ENCODE assay signal across 20 cellular contexts in genomic region chr4:167041524-167041923, GRCh38.
A peak's percentile ranks its signal among the peaks of the same experiment; 100 is the strongest.
DNase-seq lines count a peak whose midpoint lies in the region; ATAC-seq, FAIRE-seq and TF ChIP-seq lines count a peak whose summit lies in the region.
"Had no signal": no experiment of that assay in that cellular context is flagged by ENCODE, and none has a peak within 500 bp of the region (broad histone marks: within the 10 kb centered on the region; RNA-seq: fewer than 3 reads in every experiment).

No MANE protein-coding gene starts in this region.

- POLR2A ChIA-PET in GM12878 (lab: Charles Lee), result no interaction called here

- H3K4me1 ChIP-seq in GM12878 (ENCODE audit: control insufficient read depth, insufficient read depth, low read length), result no peaks in the 10 kb centered on the region
- no peaks in the 10 kb centered on the region for H3K4me1 ChIP-seq in small intestine (ENCODE audit: control insufficient read depth in 2 of 2, insufficient read depth in 1 of 2, low read depth in 1 of 2, low read length in 1 of 2)
- H3K4me1 ChIP-seq: Caco-2 had no signal

- no peaks in the 10 kb centered on the region for H3K9me3 ChIP-seq in GM12878 (replicated peaks; ENCODE audit: control insufficient read depth, insufficient read depth, low read length)
- H3K9me3 ChIP-seq in small intestine (ENCODE audit: control insufficient read depth, low read depth), result no peaks in the 10 kb centered on the region
- H3K9me3 ChIP-seq: BE2C, BLaER1, Caco-2 had no signal

- no peak for FAIRE-seq in GM12878 (lab: Jason Lieb, UNC)
- FAIRE-seq in small intestine (lab: Jason Lieb, UNC), result peak; percentile 81
- FAIRE-seq: D721Med, GM12891 had no signal

- no peaks in the 10 kb centered on the region for H3K79me2 ChIP-seq in GM12878 (ENCODE audit: control insufficient read depth, insufficient read depth, low read length)

- H3K27ac ChIP-seq in GM12878 (ENCODE audit: control insufficient read depth, insufficient read depth) (no peak overlapping the region), small intestine (ENCODE audit: low read depth in 1 of 2, low read length in 1 of 2) (no peak overlapping the region)
- H3K27ac ChIP-seq: BLaER1 had no signal

- WGBS in GM12878 (ENCODE audit: insufficient coverage, insufficient replicate concordance, low lambda C conversion rate, missing lambda C conversion rate), result 0% methylated on average over 1 of the region's 1 CpG
- 64 to 80% (median 70%) methylated on average over 1 of the region's 1 CpG for WGBS in small intestine, 3 donors

- RAD21 ChIA-PET in GM12878 (lab: Charles Lee; ENCODE audit: unreplicated experiment), result interaction anchor here (2.3 kb wide), 1 partner anchor 59 kb away, joined by 5 read pairs; no protein-coding TSS in a partner anchor

- no peak overlapping the region for H2AFZ ChIP-seq in GM12878 (ENCODE audit: control insufficient read depth, low read depth, low read length)

- no peak for TF ChIP-seq RAD21 in GM12878 (IDR thresholded peaks at IDR 0.05; ENCODE audit: insufficient read depth, low read depth, low read length)

- DNase-seq in CD1c-positive myeloid dendritic cell (ENCODE audit: extremely low spot score) (peak; percentile 7), ELR (ENCODE audit: low read depth) (peak; percentile 4), GM12878 (ENCODE audit: low read depth, low spot score) (no peak), small intestine (no peak), retina (no peak), SIG-M5 treated with dmso at 0.1 percent for 504 hours (lab: John Stamatoyannopoulos, UW; ENCODE audit: unreplicated experiment) (no peak), occipital lobe (lab: John Stamatoyannopoulos, UW) (no peak)
- DNase-seq: 8988T; ACHN; BE2C; C1 segment of cervical spinal cord; Caco-2; Calu3; CD4-positive, alpha-beta T cell; CD8-positive, alpha-beta T cell; DMS79 treated with DMSO at 0.1 percent for 48 hours; GDM1 had no signal

- in situ Hi-C loops in GM12878 (cut with MboI), result no loop called here

- no peaks in the 10 kb centered on the region for H4K20me1 ChIP-seq in GM12878 (ENCODE audit: control insufficient read depth, insufficient read depth)
- H4K20me1 ChIP-seq: BLaER1 had no signal

- no TSS peak for BruUV-seq in GM12878 (replicated peaks; lab: Mats Ljungman, UMichigan)

- no peaks in the 10 kb centered on the region for H3K36me3 ChIP-seq in GM12878 (ENCODE audit: control insufficient read depth in 2 of 2, insufficient read depth in 2 of 2, low read length in 1 of 2)
- no peaks in the 10 kb centered on the region for H3K36me3 ChIP-seq in small intestine (ENCODE audit: control insufficient read depth in 2 of 2, insufficient read depth in 2 of 2, low read length in 2 of 2)
- H3K36me3 ChIP-seq: BE2C, BLaER1 had no signal

- TF ChIP-seq EP300 in GM12878 (IDR thresholded peaks at IDR 0.05; ENCODE audit: borderline replicate concordance in 1 of 2, control insufficient read depth in 1 of 2, low read depth in 2 of 2, low read length in 2 of 2), result no peak

- ATAC-seq in GM12878, result peak; percentile 64
- ATAC-seq: CD8-positive, alpha-beta T cell had no signal

- H3K27me3 ChIP-seq in GM12878 (replicated peaks in 1 of 2; ENCODE audit: control insufficient read depth in 2 of 2, insufficient read depth in 2 of 2, low read length in 1 of 2) (no peaks in the 10 kb centered on the region), small intestine (ENCODE audit: control insufficient read depth in 2 of 2, insufficient read depth in 2 of 2, low read length in 2 of 2) (no peaks in the 10 kb centered on the region)
- H3K27me3 ChIP-seq: BE2C, BLaER1 had no signal

- H3K4me3 ChIP-seq in GM12878 (no peak overlapping the region), small intestine (ENCODE audit: low read depth in 1 of 2, low read length in 2 of 2) (no peak overlapping the region)
- H3K4me3 ChIP-seq: BLaER1 had no signal

- no peak overlapping the region for H3K4me2 ChIP-seq in GM12878 (ENCODE audit: control insufficient read depth, insufficient read depth)
- H3K4me2 ChIP-seq: BLaER1 had no signal

- SMC1A ChIA-PET in GM12878 (lab: Charles Lee; ENCODE audit: uncharacterized antibody, unreplicated experiment), result no interaction called here

- no peak overlapping the region for H3K9ac ChIP-seq in GM12878 (ENCODE audit: control insufficient read depth, insufficient read depth, low read length)
- H3K9ac ChIP-seq: BLaER1 had no signal

- CTCF ChIA-PET in GM12878 (lab: Yijun Ruan, JAX), result interaction anchor here (1.0 to 1.4 kb wide), 2 partner anchors 11 to 19 kb away, joined by 3 read pairs; no protein-coding TSS in a partner anchor

- no peak for TF ChIP-seq CTCF in GM12878 (IDR thresholded peaks at IDR 0.05 in 2 of 3, conservative IDR thresholded peaks at IDR 0.05 in 1 of 3; ENCODE audit: control insufficient read depth in 2 of 3, extremely low read depth in 1 of 3, insufficient read depth in 1 of 3, low read depth in 3 of 3, low read length in 3 of 3)

- no peak for TF ChIP-seq POLR2A in GM12878 (IDR thresholded peaks at IDR 0.05; ENCODE audit: low read depth, low read length)

- intact Hi-C loops in GM12878 (cut with micrococcal nuclease; ENCODE audit: unreplicated experiment), result no loop called here

TF ChIP-seq in GM12878, 131 proteins besides CTCF, POLR2A, EP300 and RAD21 (continues in another document):
- TF ChIP-seq KDM1A (IDR thresholded peaks at IDR 0.05; ENCODE audit: borderline replicate concordance) (no peak), POU2F2 (IDR thresholded peaks at IDR 0.05; ENCODE audit: borderline replicate concordance, low read depth, low read length) (no peak), KAT2A (conservative IDR thresholded peaks at IDR 0.05; ENCODE audit: control insufficient read depth, low read depth, low read length) (no peak), POLR2AphosphoS2 (IDR thresholded peaks at IDR 0.05; ENCODE audit: low read depth, low read length) (no peak), ZBTB11 (CRISPR knock-in tag; IDR thresholded peaks at IDR 0.05) (no peak), NR2C1 (IDR thresholded peaks at IDR 0.05) (no peak), FOXM1 (IDR thresholded peaks at IDR 0.05; ENCODE audit: low read depth, low read length) (no peak), TCF3 (IDR thresholded peaks at IDR 0.05; ENCODE audit: borderline replicate concordance, insufficient read depth, low read depth, low read length) (no peak), MLLT1 (IDR thresholded peaks at IDR 0.05) (no peak), PML (IDR thresholded peaks at IDR 0.05; ENCODE audit: low read length) (no peak)
- TF ChIP-seq, protein P1, sequence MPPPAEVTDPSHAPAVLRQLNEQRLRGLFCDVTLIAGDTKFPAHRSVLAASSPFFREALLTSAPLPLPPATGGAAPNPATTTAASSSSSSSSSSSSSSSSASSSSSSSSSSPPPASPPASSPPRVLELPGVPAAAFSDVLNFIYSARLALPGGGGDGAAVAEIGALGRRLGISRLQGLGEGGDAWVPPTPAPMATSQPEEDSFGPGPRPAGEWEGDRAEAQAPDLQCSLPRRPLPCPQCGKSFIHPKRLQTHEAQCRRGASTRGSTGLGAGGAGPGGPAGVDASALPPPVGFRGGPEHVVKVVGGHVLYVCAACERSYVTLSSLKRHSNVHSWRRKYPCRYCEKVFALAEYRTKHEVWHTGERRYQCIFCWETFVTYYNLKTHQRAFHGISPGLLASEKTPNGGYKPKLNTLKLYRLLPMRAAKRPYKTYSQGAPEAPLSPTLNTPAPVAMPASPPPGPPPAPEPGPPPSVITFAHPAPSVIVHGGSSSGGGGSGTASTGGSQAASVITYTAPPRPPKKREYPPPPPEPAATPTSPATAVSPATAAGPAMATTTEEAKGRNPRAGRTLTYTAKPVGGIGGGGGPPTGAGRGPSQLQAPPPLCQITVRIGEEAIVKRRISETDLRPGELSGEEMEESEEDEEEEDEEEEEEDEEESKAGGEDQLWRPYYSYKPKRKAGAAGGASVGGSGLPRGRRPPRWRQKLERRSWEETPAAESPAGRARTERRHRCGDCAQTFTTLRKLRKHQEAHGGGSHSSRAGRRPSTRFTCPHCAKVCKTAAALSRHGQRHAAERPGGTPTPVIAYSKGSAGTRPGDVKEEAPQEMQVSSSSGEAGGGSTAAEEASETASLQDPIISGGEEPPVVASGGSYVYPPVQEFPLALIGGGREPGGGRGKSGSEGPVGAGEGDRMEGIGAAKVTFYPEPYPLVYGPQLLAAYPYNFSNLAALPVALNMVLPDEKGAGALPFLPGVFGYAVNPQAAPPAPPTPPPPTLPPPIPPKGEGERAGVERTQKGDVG (CRISPR knock-in tag; IDR thresholded peaks at IDR 0.05), result no peak

Comparison
In these comparisons a context has a peak if more than half of its experiments do, and no peak if none do; other contexts are left out.
1. DNase-seq: peak in CD1c-positive myeloid dendritic cell (single experiment) and ELR (single experiment); none in GM12878 (single experiment), small intestine (single experiment), retina (single experiment), SIG-M5 treated with dmso at 0.1 percent for 504 hours (single experiment) and occipital lobe (single experiment).